18 cellular contexts compared by ENCODE assay signal in genomic region chr19:10682397-10683063, GRCh38.
"Had no signal": no experiment of that assay in that cellular context is flagged by ENCODE, and none has a peak within 500 bp of the region (broad histone marks: within the 10 kb centered on the region; RNA-seq: fewer than 3 reads in every experiment).

No MANE protein-coding gene starts in this region.

- H3K27me3 ChIP-seq: gastroesophageal sphincter, thyroid gland had no signal

- H3K27me3 Mint-ChIP-seq: activated CD4-positive, alpha-beta T cell treated with anti-CD3 and anti-CD28 coated beads for 36 hours; activated CD8-positive, alpha-beta T cell treated with anti-CD3 and anti-CD28 coated beads for 36 hours; activated naive CD4-positive, alpha-beta T cell treated with anti-CD3 and anti-CD28 coated beads, Interleukin-2, amount 10 ng/mL, durations not matched to agents 7 days and 5 days; activated T-helper 17 cell treated with anti-CD3 and anti-CD28 coated beads, Interleukin-2, amount 50 U/mL, for 72 hours had no signal

- H3K27ac Mint-ChIP-seq: activated CD4-positive, alpha-beta T cell treated with anti-CD3 and anti-CD28 coated beads for 36 hours; activated naive CD4-positive, alpha-beta T cell treated with anti-CD3 and anti-CD28 coated beads, Interleukin-2, amount 10 ng/mL, durations not matched to agents 7 days and 5 days; activated T-helper 17 cell treated with anti-CD3 and anti-CD28 coated beads, Interleukin-2, amount 50 U/mL, for 72 hours; nephron had no signal

- DNase-seq: activated CD4-positive, alpha-beta T cell treated with anti-CD3 and anti-CD28 coated beads for 36 hours; activated CD8-positive, alpha-beta T cell treated with anti-CD3 and anti-CD28 coated beads for 36 hours; activated naive CD4-positive, alpha-beta T cell treated with anti-CD3 and anti-CD28 coated beads, Interleukin-2, amount 10 ng/mL, durations not matched to agents 7 days and 5 days; activated T-cell treated with anti-CD3 and anti-CD28 coated beads for 4 hours; central memory CD4-positive, alpha-beta T cell; cortex of kidney; effector CD8-positive, alpha-beta T cell; left ventricle myocardium inferior; mesenchymal stem cell; retina; T1000; thyroid gland had no signal

- H3K4me1 Mint-ChIP-seq: activated CD4-positive, alpha-beta T cell treated with anti-CD3 and anti-CD28 coated beads for 36 hours; activated naive CD4-positive, alpha-beta T cell treated with anti-CD3 and anti-CD28 coated beads, Interleukin-2, amount 10 ng/mL, durations not matched to agents 7 days and 5 days; activated T-helper 17 cell treated with anti-CD3 and anti-CD28 coated beads, Interleukin-2, amount 50 U/mL, for 72 hours; nephron had no signal

- H3K27ac ChIP-seq: epithelial cell of prostate, gastroesophageal sphincter, left ventricle myocardium inferior, skin epidermis, thyroid gland, VCaP had no signal

- H3K4me3 Mint-ChIP-seq: activated CD4-positive, alpha-beta T cell treated with anti-CD3 and anti-CD28 coated beads for 36 hours; activated CD8-positive, alpha-beta T cell treated with anti-CD3 and anti-CD28 coated beads for 36 hours; activated naive CD4-positive, alpha-beta T cell treated with anti-CD3 and anti-CD28 coated beads, Interleukin-2, amount 10 ng/mL, durations not matched to agents 7 days and 5 days; activated T-helper 17 cell treated with anti-CD3 and anti-CD28 coated beads, Interleukin-2, amount 50 U/mL, for 72 hours; nephron had no signal

- H3K4me1 ChIP-seq: gastroesophageal sphincter, thyroid gland had no signal

- H3K9me3 Mint-ChIP-seq: activated CD8-positive, alpha-beta T cell treated with anti-CD3 and anti-CD28 coated beads for 36 hours; activated naive CD4-positive, alpha-beta T cell treated with anti-CD3 and anti-CD28 coated beads, Interleukin-2, amount 10 ng/mL, durations not matched to agents 7 days and 5 days; activated T-helper 17 cell treated with anti-CD3 and anti-CD28 coated beads, Interleukin-2, amount 50 U/mL, for 72 hours; nephron had no signal

- H3K4me3 ChIP-seq: gastroesophageal sphincter, left ventricle myocardium inferior, skin epidermis, thyroid gland had no signal

- ATAC-seq: activated CD4-positive, alpha-beta T cell treated with anti-CD3 and anti-CD28 coated beads for 36 hours; activated CD8-positive, alpha-beta T cell treated with anti-CD3 and anti-CD28 coated beads for 36 hours; activated T-helper 17 cell treated with anti-CD3 and anti-CD28 coated beads, Interleukin-2, amount 50 U/mL, for 72 hours; gastroesophageal sphincter had no signal

- H3K9me3 ChIP-seq: gastroesophageal sphincter, left ventricle myocardium inferior, thyroid gland had no signal
